1 cellular context compared by ENCODE assay signal in the genomic region with DNA sequence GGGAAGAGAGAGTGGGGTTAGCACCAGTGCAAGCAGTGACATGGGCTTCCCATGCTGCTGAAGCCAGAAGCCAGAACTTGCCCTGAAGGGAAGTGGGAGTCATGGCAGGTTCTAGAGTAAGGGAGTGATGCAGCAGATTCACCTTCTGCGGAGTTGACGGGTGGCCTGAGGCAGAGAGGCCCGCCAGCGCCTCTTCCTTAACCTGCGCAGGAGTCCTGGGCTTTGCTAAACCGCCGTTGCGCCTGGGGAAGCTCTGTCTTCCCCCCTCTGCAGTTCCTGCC.
TF ChIP-seq lines count a peak whose summit lies in the region.

No MANE protein-coding gene starts in this region.

TF ChIP-seq in GM23338, 12 proteins besides CTCF, POLR2A, EP300 and RAD21 (continued from another document):
- TF ChIP-seq ZNF462 (CRISPR knock-in tag; IDR thresholded peaks at IDR 0.05): no peak
- no peak for TF ChIP-seq ZNF114 (CRISPR knock-in tag; IDR thresholded peaks at IDR 0.05)
- no peak for TF ChIP-seq CREB1 (CRISPR knock-in tag; IDR thresholded peaks at IDR 0.05; ENCODE audit: low read depth)
- TF ChIP-seq ETS1 (IDR thresholded peaks at IDR 0.05): no peak
- TF ChIP-seq EZH2phosphoT487 (IDR thresholded peaks at IDR 0.05; ENCODE audit: unreplicated experiment): no peak
- no peak for TF ChIP-seq NANOG (IDR thresholded peaks at IDR 0.05; ENCODE audit: borderline replicate concordance)
